In genomic region chr16:15093940-15094827, GRCh38 we compare ENCODE assay signal across 1 cellular context.
TF ChIP-seq lines count a peak whose summit lies in the region.
"Not testable (repeated sequence)": the region's sequence is repeated elsewhere in the genome, so short reads cannot be mapped to it uniquely, and the experiment has no call there.

Gene RRN3 (minus strand): TSS chr16:15094272. CDS start chr16:15094233, 39 bp downstream.

TF ChIP-seq in HepG2, 621 proteins besides CTCF, POLR2A, EP300 and RAD21 (continued from another document and continues in another):
- TF ChIP-seq GMEB1 (CRISPR knock-in tag; IDR thresholded peaks at IDR 0.05; ENCODE audit: borderline replicate concordance) (peak; percentile 94), TBX2 (CRISPR knock-in tag; IDR thresholded peaks at IDR 0.05; ENCODE audit: borderline replicate concordance) (peak; percentile 93), ZNF616 (CRISPR knock-in tag; IDR thresholded peaks at IDR 0.05; ENCODE audit: low read depth) (peak; percentile 47; the same call in 1 of the 2 replicates), ZBTB33 (CRISPR knock-in tag; IDR thresholded peaks at IDR 0.05) (peak; percentile 69), ERF (CRISPR knock-in tag; IDR thresholded peaks at IDR 0.05) (peak; percentile 96), BRF2 (CRISPR knock-in tag; IDR thresholded peaks at IDR 0.05) (peak; percentile 53; the same call in 1 of the 2 replicates), CEBPB (IDR thresholded peaks at IDR 0.05; ENCODE audit: borderline replicate concordance, low read depth, low read length) (peak; percentile 17; the same call in 1 of the 2 replicates), ZNF12 (CRISPR knock-in tag; IDR thresholded peaks at IDR 0.05) (peak; percentile 73; the same call in 1 of the 2 replicates), HNF4A (CRISPR knock-in tag; IDR thresholded peaks at IDR 0.05) (peak; percentile 63), NBN (conservative IDR thresholded peaks at IDR 0.05) (0 out of 2 replicates have a peak, but pooled peaks have one; percentile 19), SP2 (CRISPR knock-in tag; IDR thresholded peaks at IDR 0.05) (peak; percentile 91), POLR2G (IDR thresholded peaks at IDR 0.05; ENCODE audit: low read depth, low read length) (peak; percentile 99), ZNF317 (CRISPR knock-in tag; IDR thresholded peaks at IDR 0.05) (peak; percentile 89), ZNF546 (CRISPR knock-in tag; conservative IDR thresholded peaks at IDR 0.05) (peak; percentile 79; the same call in 1 of the 2 replicates), ZGPAT (CRISPR knock-in tag; IDR thresholded peaks at IDR 0.05) (peak; percentile 97), ATF5 (CRISPR knock-in tag; IDR thresholded peaks at IDR 0.05; ENCODE audit: low read depth) (peak; percentile 94), ZNF615 (CRISPR knock-in tag; IDR thresholded peaks at IDR 0.05; ENCODE audit: borderline replicate concordance) (peak; percentile 85; the same call in 1 of the 2 replicates), ZMYM2 (CRISPR knock-in tag; IDR thresholded peaks at IDR 0.05) (peak; percentile 71; the same call in 1 of the 2 replicates), AHR (CRISPR knock-in tag; IDR thresholded peaks at IDR 0.05) (peak; percentile 94; the same call in 1 of the 2 replicates), TBX3 (IDR thresholded peaks at IDR 0.05; ENCODE audit: borderline replicate concordance) (peak; percentile 69; the same call in 1 of the 2 replicates), ZNF607 (CRISPR knock-in tag; IDR thresholded peaks at IDR 0.05; ENCODE audit: borderline replicate concordance) (peak; percentile 91), ZIK1 (CRISPR knock-in tag; IDR thresholded peaks at IDR 0.05; ENCODE audit: borderline replicate concordance, low read depth) (peak; percentile 88; the same call in 1 of the 2 replicates), MYPOP (CRISPR knock-in tag; IDR thresholded peaks at IDR 0.05) (peak; percentile 95), ZNF230 (CRISPR knock-in tag; IDR thresholded peaks at IDR 0.05) (peak; percentile 96), ZNF740 (CRISPR knock-in tag; IDR thresholded peaks at IDR 0.05) (peak; percentile 48), RELA (CRISPR knock-in tag; IDR thresholded peaks at IDR 0.05) (peak; percentile 85; the same call in 1 of the 2 replicates), EED (CRISPR knock-in tag; IDR thresholded peaks at IDR 0.05) (peak; percentile 95), ZNF563 (CRISPR knock-in tag; IDR thresholded peaks at IDR 0.05) (peak; percentile 93), STAG1 (CRISPR knock-in tag; IDR thresholded peaks at IDR 0.05) (0 out of 2 replicates have a peak, but pooled peaks have one; percentile 6), SPEN (CRISPR knock-in tag; IDR thresholded peaks at IDR 0.05; ENCODE audit: low read depth) (peak; percentile 99), ZSCAN12 (CRISPR knock-in tag; IDR thresholded peaks at IDR 0.05) (peak; percentile 72), ZMYM3 (CRISPR knock-in tag; IDR thresholded peaks at IDR 0.05) (peak; percentile 66; the same call in 1 of the 2 replicates), GFI1 (CRISPR knock-in tag; IDR thresholded peaks at IDR 0.05; ENCODE audit: borderline replicate concordance) (peak; percentile 81), SOX6 (CRISPR knock-in tag; IDR thresholded peaks at IDR 0.05) (peak; percentile 70; the same call in 1 of the 2 replicates), MIXL1 (CRISPR knock-in tag; IDR thresholded peaks at IDR 0.05) (peak; percentile 94), ELF3 (CRISPR knock-in tag; IDR thresholded peaks at IDR 0.05) (peak; percentile 90), MNT (IDR thresholded peaks at IDR 0.05) (peak; percentile 76), RBM39 (IDR thresholded peaks at IDR 0.05; ENCODE audit: low read depth, low read length, poor library complexity, severe bottlenecking) (peak; percentile 91), ZKSCAN1 (IDR thresholded peaks at IDR 0.05; ENCODE audit: low read length) (0 out of 2 replicates have a peak, but pooled peaks have one; percentile 26), SOX13 (CRISPR knock-in tag; conservative IDR thresholded peaks at IDR 0.05 in 1 of 2, IDR thresholded peaks at IDR 0.05 in 1 of 2) (peak in 1 of 2 experiments; percentile 92; a peak in 1 of 4 replicates), ATF4 (CRISPR knock-in tag; IDR thresholded peaks at IDR 0.05) (peak in 1 of 2 experiments; percentile 93; a peak in 2 of 4 replicates), ASH2L (IDR thresholded peaks at IDR 0.05; ENCODE audit: insufficient read length, low read depth, low read length) (peak; percentile 86), MXD1 (CRISPR knock-in tag; IDR thresholded peaks at IDR 0.05) (peak; percentile 95), NFYB (CRISPR knock-in tag; IDR thresholded peaks at IDR 0.05) (peak; percentile 96), E2F5 (CRISPR knock-in tag; conservative IDR thresholded peaks at IDR 0.05) (peak; percentile 67; the same call in 1 of the 2 replicates), HINFP (CRISPR knock-in tag; IDR thresholded peaks at IDR 0.05; ENCODE audit: low read depth) (peak; percentile 90), TFDP2 (CRISPR knock-in tag; IDR thresholded peaks at IDR 0.05) (peak; percentile 86), PRMT3 (CRISPR knock-in tag; IDR thresholded peaks at IDR 0.05; ENCODE audit: borderline replicate concordance, low read depth) (peak; percentile 54; the same call in 1 of the 2 replicates), CREB1 (IDR thresholded peaks at IDR 0.05) (peak; percentile 80), CREB1 (CRISPR knock-in tag; IDR thresholded peaks at IDR 0.05) (peak; percentile 93)
- TF ChIP-seq SOX6, SOX13 (IDR thresholded peaks at IDR 0.05): not testable (repeated sequence)
